36 cellular contexts compared by ENCODE assay signal in genomic region chr17:14050616-14051015, GRCh38.
"Had no signal": no experiment of that assay in that cellular context is flagged by ENCODE, and none has a peak within 500 bp of the region (broad histone marks: within the 10 kb centered on the region; RNA-seq: fewer than 3 reads in every experiment).

No MANE protein-coding gene starts in this region.

- H3K27me3 ChIP-seq: adrenal gland, ascending aorta, body of pancreas, brain microvascular endothelial cell, breast epithelium, cardiac muscle cell had no signal

- H3K27ac Mint-ChIP-seq: activated naive CD4-positive, alpha-beta T cell treated with anti-CD3 and anti-CD28 coated beads for 36 hours; activated naive CD4-positive, alpha-beta T cell treated with anti-CD3 and anti-CD28 coated beads, Interleukin-2, amount 10 ng/mL, durations not matched to agents 7 days and 5 days; activated naive CD4-positive, alpha-beta T cell treated with anti-CD3 and anti-CD28 coated beads, Interleukin-2, amount 50 U/mL, for 24 hours; activated naive CD4-positive, alpha-beta T cell treated with anti-CD3 and anti-CD28 coated beads, Interleukin-2, amount 50 U/mL, for 72 hours; activated naive CD8-positive, alpha-beta T cell; activated naive CD8-positive, alpha-beta T cell treated with anti-CD3 and anti-CD28 coated beads for 36 hours; activated naive CD8-positive, alpha-beta T cell treated with anti-CD3 and anti-CD28 coated beads, Interleukin-2, amount 10 ng/mL, durations not matched to agents 7 days and 5 days; activated naive CD8-positive, alpha-beta T cell treated with anti-CD3 and anti-CD28 coated beads, Interleukin-2, amount 50 U/mL, for 24 hours; activated T-cell treated with anti-CD3 and anti-CD28 coated beads, Interleukin-2, amount 50 U/mL, for 24 hours; activated T-cell treated with anti-CD3 and anti-CD28 coated beads, Interleukin-2, amount 50 U/mL, for 72 hours; activated T-helper 1 cell treated with anti-CD3 and anti-CD28 coated beads, Interleukin-12 subunit alpha, Interleukin-12 subunit beta, Interleukin-2, Interleukin-4 antibody, amounts not matched to agents 30 ng/mL and 10 ng/mL and 1 ng/mL, durations not matched to agents 14 hours and 24 hours and 36 hours; activated T-helper 17 cell treated with anti-CD3 and anti-CD28 coated beads, Interleukin-2, amount 50 U/mL, for 72 hours; activated T-helper 2 cell treated with anti-CD3 and anti-CD28 coated beads, Interferon-gamma antibody, Interleukin-2, Interleukin-4, amounts not matched to agents 10 μg/mL and 5 μg/mL and 100 μg/mL, durations not matched to agents 14 hours and 24 hours and 36 hours; brain had no signal

- H3K4me1 Mint-ChIP-seq: activated naive CD4-positive, alpha-beta T cell treated with anti-CD3 and anti-CD28 coated beads, Interleukin-2, amount 50 U/mL, for 24 hours; activated naive CD8-positive, alpha-beta T cell treated with anti-CD3 and anti-CD28 coated beads, Interleukin-2, amount 50 U/mL, for 24 hours; brain had no signal

- H3K9me3 Mint-ChIP-seq: activated naive CD4-positive, alpha-beta T cell treated with anti-CD3 and anti-CD28 coated beads for 36 hours; activated naive CD4-positive, alpha-beta T cell treated with anti-CD3 and anti-CD28 coated beads, Interleukin-2, amount 10 ng/mL, durations not matched to agents 7 days and 5 days; activated naive CD4-positive, alpha-beta T cell treated with anti-CD3 and anti-CD28 coated beads, Interleukin-2, amount 50 U/mL, for 24 hours; activated naive CD4-positive, alpha-beta T cell treated with anti-CD3 and anti-CD28 coated beads, Interleukin-2, amount 50 U/mL, for 72 hours; activated naive CD8-positive, alpha-beta T cell treated with anti-CD3 and anti-CD28 coated beads for 36 hours; activated naive CD8-positive, alpha-beta T cell treated with anti-CD3 and anti-CD28 coated beads, Interleukin-2, amount 10 ng/mL, durations not matched to agents 7 days and 5 days; activated T-cell treated with anti-CD3 and anti-CD28 coated beads, Interleukin-2, amount 50 U/mL, for 24 hours; activated T-cell treated with anti-CD3 and anti-CD28 coated beads, Interleukin-2, amount 50 U/mL, for 4 hours; activated T-cell treated with anti-CD3 and anti-CD28 coated beads, Interleukin-2, amount 50 U/mL, for 72 hours; activated T-helper 1 cell treated with anti-CD3 and anti-CD28 coated beads, Interleukin-12 subunit alpha, Interleukin-12 subunit beta, Interleukin-2, Interleukin-4 antibody, amounts not matched to agents 30 ng/mL and 10 ng/mL and 1 ng/mL, durations not matched to agents 14 hours and 24 hours and 36 hours; activated T-helper 17 cell treated with anti-CD3 and anti-CD28 coated beads, Interleukin-2, amount 50 U/mL, for 72 hours; activated T-helper 2 cell treated with anti-CD3 and anti-CD28 coated beads, Interferon-gamma antibody, Interleukin-2, Interleukin-4, amounts not matched to agents 10 μg/mL and 5 μg/mL and 100 μg/mL, durations not matched to agents 14 hours and 24 hours and 36 hours; central memory CD8-positive, alpha-beta T cell had no signal

- H3K27me3 Mint-ChIP-seq: activated naive CD4-positive, alpha-beta T cell treated with anti-CD3 and anti-CD28 coated beads, Interleukin-2, amount 10 ng/mL, durations not matched to agents 7 days and 5 days; activated naive CD4-positive, alpha-beta T cell treated with anti-CD3 and anti-CD28 coated beads, Interleukin-2, amount 50 U/mL, for 24 hours; activated naive CD8-positive, alpha-beta T cell; activated naive CD8-positive, alpha-beta T cell treated with anti-CD3 and anti-CD28 coated beads for 36 hours; activated naive CD8-positive, alpha-beta T cell treated with anti-CD3 and anti-CD28 coated beads, Interleukin-2, amount 10 ng/mL, durations not matched to agents 7 days and 5 days; activated naive CD8-positive, alpha-beta T cell treated with anti-CD3 and anti-CD28 coated beads, Interleukin-2, amount 50 U/mL, for 24 hours; activated T-cell treated with anti-CD3 and anti-CD28 coated beads, Interleukin-2, amount 50 U/mL, for 24 hours; activated T-helper 17 cell treated with anti-CD3 and anti-CD28 coated beads, Interleukin-2, amount 50 U/mL, for 72 hours; brain; central memory CD8-positive, alpha-beta T cell had no signal

- H3K4me1 ChIP-seq: adrenal gland, ascending aorta, body of pancreas, breast epithelium had no signal

- H3K4me3 Mint-ChIP-seq: activated naive CD4-positive, alpha-beta T cell treated with anti-CD3 and anti-CD28 coated beads for 36 hours; activated naive CD4-positive, alpha-beta T cell treated with anti-CD3 and anti-CD28 coated beads, Interleukin-2, amount 10 ng/mL, durations not matched to agents 7 days and 5 days; activated naive CD4-positive, alpha-beta T cell treated with anti-CD3 and anti-CD28 coated beads, Interleukin-2, amount 50 U/mL, for 24 hours; activated naive CD8-positive, alpha-beta T cell; activated naive CD8-positive, alpha-beta T cell treated with anti-CD3 and anti-CD28 coated beads for 36 hours; activated naive CD8-positive, alpha-beta T cell treated with anti-CD3 and anti-CD28 coated beads, Interleukin-2, amount 10 ng/mL, durations not matched to agents 7 days and 5 days; activated naive CD8-positive, alpha-beta T cell treated with anti-CD3 and anti-CD28 coated beads, Interleukin-2, amount 50 U/mL, for 24 hours; activated T-cell treated with anti-CD3 and anti-CD28 coated beads, Interleukin-2, amount 50 U/mL, for 24 hours; activated T-cell treated with anti-CD3 and anti-CD28 coated beads, Interleukin-2, amount 50 U/mL, for 4 hours; activated T-cell treated with anti-CD3 and anti-CD28 coated beads, Interleukin-2, amount 50 U/mL, for 72 hours; activated T-helper 1 cell treated with anti-CD3 and anti-CD28 coated beads, Interleukin-12 subunit alpha, Interleukin-12 subunit beta, Interleukin-2, Interleukin-4 antibody, amounts not matched to agents 30 ng/mL and 10 ng/mL and 1 ng/mL, durations not matched to agents 14 hours and 24 hours and 36 hours; activated T-helper 17 cell treated with anti-CD3 and anti-CD28 coated beads, Interleukin-2, amount 50 U/mL, for 72 hours; brain; central memory CD8-positive, alpha-beta T cell had no signal

- DNase-seq: activated effector memory CD4-positive, alpha-beta T cell treated with anti-CD3 and anti-CD28 coated beads, Interleukin-2, amount 50 U/mL, for 16 hours; activated effector memory CD4-positive, alpha-beta T cell treated with Interleukin-2 at 50 U/mL for 16 hours; activated gamma-delta T cell; activated gamma-delta T cell treated with Interleukin-2 at 50 U/mL for 16 hours; activated naive CD4-positive, alpha-beta T cell; activated naive CD4-positive, alpha-beta T cell treated with anti-CD3 and anti-CD28 coated beads for 36 hours; activated naive CD4-positive, alpha-beta T cell treated with anti-CD3 and anti-CD28 coated beads, Interleukin-2, amount 10 ng/mL, durations not matched to agents 7 days and 5 days; activated naive CD4-positive, alpha-beta T cell treated with anti-CD3 and anti-CD28 coated beads, Interleukin-2, amount 50 U/mL, for 16 hours; activated naive CD4-positive, alpha-beta T cell treated with Interleukin-2 at 50 U/mL for 16 hours; activated naive CD8-positive, alpha-beta T cell treated with anti-CD3 and anti-CD28 coated beads for 36 hours; activated naive CD8-positive, alpha-beta T cell treated with anti-CD3 and anti-CD28 coated beads, Interleukin-2, amount 10 ng/mL, durations not matched to agents 7 days and 5 days; activated naive CD8-positive, alpha-beta T cell treated with anti-CD3 and anti-CD28 coated beads, Interleukin-2, amount 50 U/mL, for 24 hours; activated T-cell treated with anti-CD3 and anti-CD28 coated beads, Interleukin-2, amount 50 U/mL, for 1 hour; activated T-cell treated with anti-CD3 and anti-CD28 coated beads, Interleukin-2, amount 50 U/mL, for 24 hours; activated T-cell treated with anti-CD3 and anti-CD28 coated beads, Interleukin-2, amount 50 U/mL, for 4 hours; activated T-cell treated with anti-CD3 and anti-CD28 coated beads, Interleukin-2, amount 50 U/mL, for 48 hours; activated T-cell treated with anti-CD3 and anti-CD28 coated beads, Interleukin-2, amount 50 U/mL, for 72 hours; adrenal gland; amniotic stem cell; amygdala; aorta; body of pancreas; brain microvascular endothelial cell; central memory CD4-positive, alpha-beta T cell; cerebellar nuclear complex had no signal

- H3K27ac ChIP-seq: adrenal gland, ascending aorta, body of pancreas, brain microvascular endothelial cell, breast epithelium, cardiac muscle cell had no signal

- H3K9me3 ChIP-seq: adrenal gland, ascending aorta, body of pancreas, breast epithelium had no signal
